In the genomic region with DNA sequence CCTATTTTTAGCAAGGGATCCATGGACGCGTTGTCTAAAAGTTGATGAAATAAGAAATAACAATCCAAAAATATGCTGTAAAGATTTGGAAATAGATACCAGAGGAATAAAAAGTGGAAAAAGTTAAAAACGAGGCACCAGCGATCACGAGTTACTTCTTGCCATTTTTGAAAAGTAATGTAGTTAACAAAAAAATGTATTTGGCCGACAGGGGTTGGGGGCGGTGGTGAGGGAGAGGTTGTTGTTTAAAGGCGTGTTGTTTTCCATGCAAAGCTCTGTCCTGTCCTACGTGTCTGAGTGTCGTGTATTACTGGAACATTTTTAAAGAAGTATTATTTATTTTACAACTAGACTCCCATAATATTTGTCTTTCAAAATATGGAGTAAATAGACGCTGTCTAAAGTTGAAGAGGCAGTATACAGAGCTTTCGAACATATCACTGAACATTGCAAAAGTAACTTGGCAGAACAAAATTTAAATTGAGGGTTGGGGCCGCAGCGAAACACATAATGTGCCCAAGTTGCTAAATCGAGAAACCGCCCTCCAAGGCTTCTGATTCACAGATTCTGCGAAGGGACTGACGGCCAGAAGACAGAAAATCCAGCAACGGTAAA, we compare ENCODE assay signal across 7 cellular contexts. TPM values are rescaled to one million over a fixed set of nuclear protein-coding genes. Genes with fewer than 3 reads are reported as not detected.
DNase-seq lines count a peak whose midpoint lies in the region; ATAC-seq, FAIRE-seq and TF ChIP-seq lines count a peak whose summit lies in the region.

No MANE protein-coding gene starts in this region.

- H3K4me3 ChIP-seq in HUES48 (ENCODE audit: low read depth, low read length) (peak overlapping the region; percentile 88), body of pancreas (peak overlapping the region in 1 of 2 donors; percentile 57)

- H3K9me3 Mint-ChIP-seq in stimulated activated naive B cell treated with anti-CD40 and anti-IgM and Interleukin-4, amounts not matched to agents 10 μg/mL and 1 μg/mL and 100 μg/mL, for 72 hours = no peaks in the 10 kb centered on the region

- no peak for ATAC-seq in body of pancreas
- no peak for ATAC-seq in stimulated activated naive B cell treated with anti-CD40 and anti-IgM and Interleukin-4, amounts not matched to agents 10 μg/mL and 1 μg/mL and 100 μg/mL, for 72 hours (replicated peaks)
- no peak for ATAC-seq in HG03196 (IDR thresholded peaks at IDR 0.05; ENCODE audit: unreplicated experiment)

- peak overlapping the region; percentile 66 for H3K9ac ChIP-seq in HUES48 (ENCODE audit: low read depth, low read length)

- H3K9me3 ChIP-seq in HUES48 (ENCODE audit: control insufficient read depth, insufficient read depth, low read length) (no peaks in the 10 kb centered on the region), body of pancreas (no peaks in the 10 kb centered on the region)

- H3K27ac Mint-ChIP-seq in stimulated activated naive B cell treated with anti-CD40 and anti-IgM and Interleukin-4, amounts not matched to agents 10 μg/mL and 1 μg/mL and 100 μg/mL, for 72 hours = no peak overlapping the region

- H3K27me3 ChIP-seq in HUES48 (ENCODE audit: control insufficient read depth, insufficient read depth, low read length) = no peaks in the 10 kb centered on the region
- no peaks in the 10 kb centered on the region for H3K27me3 ChIP-seq in body of pancreas
- no peaks in the 10 kb centered on the region for H3K27me3 ChIP-seq in layer of hippocampus (ENCODE audit: control insufficient read depth, insufficient read depth, low read length)

- H3K27ac ChIP-seq in HUES48 (ENCODE audit: low read depth, low read length) = peak overlapping the region; percentile 82
- peak overlapping the region; percentile 72 to 90 (median 84) for H3K27ac ChIP-seq in body of pancreas
- H3K27ac ChIP-seq in layer of hippocampus (ENCODE audit: low read depth, low read length) = peak overlapping the region; percentile 62

- H3K27me3 Mint-ChIP-seq in stimulated activated naive B cell treated with anti-CD40 and anti-IgM and Interleukin-4, amounts not matched to agents 10 μg/mL and 1 μg/mL and 100 μg/mL, for 72 hours = peaks cover 39 to 63% of the 10 kb centered on the region in 2 donors

- no peak for TF ChIP-seq CTCF in body of pancreas (IDR thresholded peaks at IDR 0.05)
- TF ChIP-seq CTCF in GM20000 (IDR thresholded peaks at IDR 0.05; ENCODE audit: extremely low read depth, missing control alignments) = no peak

- H3K4me3 Mint-ChIP-seq in stimulated activated naive B cell treated with anti-CD40 and anti-IgM and Interleukin-4, amounts not matched to agents 10 μg/mL and 1 μg/mL and 100 μg/mL, for 72 hours = peak overlapping the region; percentile 58 to 60

- TF ChIP-seq POLR2A in body of pancreas (IDR thresholded peaks at IDR 0.05) (no peak), H54 (IDR thresholded peaks at IDR 0.05; ENCODE audit: low read depth, low read length) (no peak)

- intact Hi-C loops in body of pancreas (cut with DNase I) = no loop called here

- WGBS in body of pancreas, 2 donors = 19 to 25% methylated on average over 19 of the region's 19 CpGs

- H3K4me1 Mint-ChIP-seq in stimulated activated naive B cell treated with anti-CD40 and anti-IgM and Interleukin-4, amounts not matched to agents 10 μg/mL and 1 μg/mL and 100 μg/mL, for 72 hours = peaks cover 8 to 10% of the 10 kb centered on the region in 2 donors

- H3K36me3 ChIP-seq in HUES48 (ENCODE audit: control insufficient read depth, insufficient read depth, low read length) (no peaks in the 10 kb centered on the region), body of pancreas (replicated peaks in 1 of 2; ENCODE audit: insufficient read depth in 1 of 2, low read depth in 2 of 2) (no peaks in the 10 kb centered on the region)

- no peak for FAIRE-seq in H54 (lab: Jason Lieb, UNC)

- peaks cover 0 to 3% of the 10 kb centered on the region in 2 donors for H3K36me3 Mint-ChIP-seq in stimulated activated naive B cell treated with anti-CD40 and anti-IgM and Interleukin-4, amounts not matched to agents 10 μg/mL and 1 μg/mL and 100 μg/mL, for 72 hours

- H3K4me1 ChIP-seq in HUES48 (ENCODE audit: control insufficient read depth, insufficient read depth, low read length) (peaks cover 10% of the 10 kb centered on the region), body of pancreas (peaks cover 40% of the 10 kb centered on the region)

- DNase-seq in body of pancreas (no peak), H54 (ENCODE audit: insufficient read length, low spot score) (no peak), GM20000 (ENCODE audit: low spot score) (no peak)
- no peak for DNase-seq in stimulated activated naive B cell treated with anti-CD40 and anti-IgM and Interleukin-4, amounts not matched to agents 10 μg/mL and 1 μg/mL and 100 μg/mL, for 72 hours

RNA-seq across cellular contexts. Expression of a gene that starts 0.8 kb away (rescaled TPM):
- total RNA-seq in body of pancreas = 10 to 100 TPM; 18.8 to 25.2 TPM

RNA-seq across cellular contexts. Expression of a gene that starts 44.0 kb away (rescaled TPM):
- 10 to 100 TPM; 16.6 to 16.8 TPM for total RNA-seq in body of pancreas

RNA-seq across cellular contexts. Expression of a gene that starts 44.1 kb away (rescaled TPM):
- total RNA-seq in body of pancreas = 10 to 100 TPM; 25.2 to 34.6 TPM

RNA-seq across cellular contexts. Expression of a gene that starts 57.6 kb away (rescaled TPM):
- 1 to 10 TPM in 1 of 2 donors, under 1 TPM in 1; 0.52 to 4.3 TPM for total RNA-seq in body of pancreas
